In the genomic region with DNA sequence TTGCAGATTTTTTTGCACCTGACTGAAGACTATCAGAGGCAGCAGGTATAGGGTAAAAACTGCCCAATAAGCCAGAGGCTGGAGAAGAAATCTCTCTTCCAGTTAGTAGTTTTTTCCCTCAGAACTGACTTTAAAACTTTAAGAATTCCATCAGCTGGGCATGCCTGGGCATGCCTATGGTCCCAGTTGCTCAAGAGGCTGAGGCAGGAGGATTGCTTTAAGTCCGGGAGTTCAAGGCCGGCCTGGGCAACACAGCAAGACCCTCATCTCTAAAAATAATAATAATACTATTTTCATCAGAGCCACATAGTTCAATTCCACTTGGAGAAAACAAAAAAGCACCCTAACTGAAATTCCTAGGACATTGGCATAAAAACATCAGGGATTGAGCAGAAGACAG, we compare ENCODE assay signal across 1 cellular context.
A peak's percentile ranks its signal among the peaks of the same experiment; 100 is the strongest.
TF ChIP-seq lines count a peak whose summit lies in the region.

No MANE protein-coding gene starts in this region.

TF ChIP-seq in HepG2, 621 proteins besides CTCF, POLR2A, EP300 and RAD21:
- TF ChIP-seq ZKSCAN1 (IDR thresholded peaks at IDR 0.05; ENCODE audit: low read length) (no peak), TP53 (CRISPR knock-in tag; conservative IDR thresholded peaks at IDR 0.05) (peak; percentile 99), SNRNP70 (IDR thresholded peaks at IDR 0.05; ENCODE audit: low read depth, low read length) (no peak), ZNF121 (CRISPR knock-in tag; IDR thresholded peaks at IDR 0.05) (peak; percentile 90), PRMT3 (CRISPR knock-in tag; IDR thresholded peaks at IDR 0.05; ENCODE audit: borderline replicate concordance, low read depth) (no peak), ZNF34 (CRISPR knock-in tag; IDR thresholded peaks at IDR 0.05; ENCODE audit: borderline replicate concordance) (no peak)
- TF ChIP-seq, protein P1, sequence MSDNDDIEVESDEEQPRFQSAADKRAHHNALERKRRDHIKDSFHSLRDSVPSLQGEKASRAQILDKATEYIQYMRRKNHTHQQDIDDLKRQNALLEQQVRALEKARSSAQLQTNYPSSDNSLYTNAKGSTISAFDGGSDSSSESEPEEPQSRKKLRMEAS (IDR thresholded peaks at IDR 0.05), result no peak
- TF ChIP-seq, protein P2, sequence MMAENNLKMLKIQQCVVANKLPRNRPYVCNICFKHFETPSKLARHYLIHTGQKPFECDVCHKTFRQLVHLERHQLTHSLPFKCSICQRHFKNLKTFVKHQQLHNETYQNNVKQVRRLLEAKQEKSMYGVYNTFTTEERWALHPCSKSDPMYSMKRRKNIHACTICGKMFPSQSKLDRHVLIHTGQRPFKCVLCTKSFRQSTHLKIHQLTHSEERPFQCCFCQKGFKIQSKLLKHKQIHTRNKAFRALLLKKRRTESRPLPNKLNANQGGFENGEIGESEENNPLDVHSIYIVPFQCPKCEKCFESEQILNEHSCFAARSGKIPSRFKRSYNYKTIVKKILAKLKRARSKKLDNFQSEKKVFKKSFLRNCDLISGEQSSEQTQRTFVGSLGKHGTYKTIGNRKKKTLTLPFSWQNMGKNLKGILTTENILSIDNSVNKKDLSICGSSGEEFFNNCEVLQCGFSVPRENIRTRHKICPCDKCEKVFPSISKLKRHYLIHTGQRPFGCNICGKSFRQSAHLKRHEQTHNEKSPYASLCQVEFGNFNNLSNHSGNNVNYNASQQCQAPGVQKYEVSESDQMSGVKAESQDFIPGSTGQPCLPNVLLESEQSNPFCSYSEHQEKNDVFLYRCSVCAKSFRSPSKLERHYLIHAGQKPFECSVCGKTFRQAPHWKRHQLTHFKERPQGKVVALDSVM (CRISPR knock-in tag; IDR thresholded peaks at IDR 0.05), result peak; percentile 80
TF ChIP-seq in HepG2: peak in this region for 3.
